Comparison of ENCODE assay signal across 1 cellular context in genomic region chr15:40943764-40944365, GRCh38.
TF ChIP-seq lines count a peak whose summit lies in the region.

No MANE protein-coding gene starts in this region.

TF ChIP-seq in HEK293, 187 proteins besides CTCF, POLR2A, EP300 and RAD21 (continued from another document):
- TF ChIP-seq, protein P1, sequence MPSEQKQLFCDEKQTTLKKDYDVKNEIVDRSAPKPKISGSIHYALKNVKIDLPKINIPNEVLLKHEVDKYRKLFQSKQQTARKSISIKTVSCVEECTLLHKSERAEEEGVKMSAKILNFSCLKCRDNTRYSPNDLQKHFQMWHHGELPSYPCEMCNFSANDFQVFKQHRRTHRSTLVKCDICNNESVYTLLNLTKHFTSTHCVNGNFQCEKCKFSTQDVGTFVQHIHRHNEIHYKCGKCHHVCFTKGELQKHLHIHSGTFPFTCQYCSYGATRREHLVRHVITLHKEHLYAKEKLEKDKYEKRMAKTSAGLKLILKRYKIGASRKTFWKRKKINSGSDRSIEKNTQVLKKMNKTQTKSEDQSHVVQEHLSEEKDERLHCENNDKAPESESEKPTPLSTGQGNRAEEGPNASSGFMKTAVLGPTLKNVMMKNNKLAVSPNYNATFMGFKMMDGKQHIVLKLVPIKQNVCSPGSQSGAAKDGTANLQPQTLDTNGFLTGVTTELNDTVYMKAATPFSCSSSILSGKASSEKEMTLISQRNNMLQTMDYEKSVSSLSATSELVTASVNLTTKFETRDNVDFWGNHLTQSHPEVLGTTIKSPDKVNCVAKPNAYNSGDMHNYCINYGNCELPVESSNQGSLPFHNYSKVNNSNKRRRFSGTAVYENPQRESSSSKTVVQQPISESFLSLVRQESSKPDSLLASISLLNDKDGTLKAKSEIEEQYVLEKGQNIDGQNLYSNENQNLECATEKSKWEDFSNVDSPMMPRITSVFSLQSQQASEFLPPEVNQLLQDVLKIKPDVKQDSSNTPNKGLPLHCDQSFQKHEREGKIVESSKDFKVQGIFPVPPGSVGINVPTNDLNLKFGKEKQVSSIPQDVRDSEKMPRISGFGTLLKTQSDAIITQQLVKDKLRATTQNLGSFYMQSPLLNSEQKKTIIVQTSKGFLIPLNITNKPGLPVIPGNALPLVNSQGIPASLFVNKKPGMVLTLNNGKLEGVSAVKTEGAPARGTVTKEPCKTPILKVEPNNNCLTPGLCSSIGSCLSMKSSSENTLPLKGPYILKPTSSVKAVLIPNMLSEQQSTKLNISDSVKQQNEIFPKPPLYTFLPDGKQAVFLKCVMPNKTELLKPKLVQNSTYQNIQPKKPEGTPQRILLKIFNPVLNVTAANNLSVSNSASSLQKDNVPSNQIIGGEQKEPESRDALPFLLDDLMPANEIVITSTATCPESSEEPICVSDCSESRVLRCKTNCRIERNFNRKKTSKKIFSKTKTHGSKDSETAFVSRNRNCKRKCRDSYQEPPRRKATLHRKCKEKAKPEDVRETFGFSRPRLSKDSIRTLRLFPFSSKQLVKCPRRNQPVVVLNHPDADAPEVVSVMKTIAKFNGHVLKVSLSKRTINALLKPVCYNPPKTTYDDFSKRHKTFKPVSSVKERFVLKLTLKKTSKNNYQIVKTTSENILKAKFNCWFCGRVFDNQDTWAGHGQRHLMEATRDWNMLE (tag by site-specific recombination; conservative IDR thresholded peaks at IDR 0.05; ENCODE audit: low read depth): no peak
- TF ChIP-seq ZNF366 (tag by site-specific recombination; conservative IDR thresholded peaks at IDR 0.05): no peak
- TF ChIP-seq ZNF488 (tag by site-specific recombination; IDR thresholded peaks at IDR 0.05): no peak
